ENCODE assay signal across 15 cellular contexts in genomic region chr7:17239683-17240521, GRCh38. TPM values are rescaled to one million over a fixed set of nuclear protein-coding genes. Genes with fewer than 3 reads are reported as not detected.
DNase-seq lines count a peak whose midpoint lies in the region; ATAC-seq, FAIRE-seq and TF ChIP-seq lines count a peak whose summit lies in the region.
"Had no signal": no experiment of that assay in that cellular context is flagged by ENCODE, and none has a peak within 500 bp of the region (broad histone marks: within the 10 kb centered on the region; RNA-seq: fewer than 3 reads in every experiment).

No MANE protein-coding gene starts in this region.

- DNase-seq in AG10803 (ENCODE audit: low read depth) (peak; percentile 40), Karpas-422 (no peak), bronchial epithelial cell (ENCODE audit: low read depth) (peak; percentile 88), lower lobe of right lung (no peak), NCI-H2081 treated with DMSO at 0.1 percent for 48 hours (lab: John Stamatoyannopoulos, UW) (no peak), NCI-H187 (lab: John Stamatoyannopoulos, UW) (no peak), NCI-H1694 treated with DMSO at 0.1 percent for 48 hours (lab: John Stamatoyannopoulos, UW) (no peak), sigmoid colon (no peak)
- DNase-seq: activated effector memory CD4-positive, alpha-beta T cell treated with Interleukin-2 at 50 U/mL for 16 hours; cortex of kidney; heart right ventricle; KG1; midbrain; SHP77 had no signal

- H3K4me1 ChIP-seq in Karpas-422 (ENCODE audit: low read length): no peaks in the 10 kb centered on the region
- peaks cover 7% of the 10 kb centered on the region for H3K4me1 ChIP-seq in lower lobe of right lung
- peaks cover 0 to 5% (median 0%) of the 10 kb centered on the region in 4 donors for H3K4me1 ChIP-seq in sigmoid colon

- H3K27me3 ChIP-seq in Karpas-422 (ENCODE audit: low read length): no peaks in the 10 kb centered on the region
- no peaks in the 10 kb centered on the region for H3K27me3 ChIP-seq in bronchial epithelial cell (ENCODE audit: control insufficient read depth, insufficient read depth, low read length)
- no peaks in the 10 kb centered on the region for H3K27me3 ChIP-seq in lower lobe of right lung (ENCODE audit: low read depth)
- H3K27me3 ChIP-seq in sigmoid colon: no peaks in the 10 kb centered on the region
- H3K27me3 ChIP-seq: BLaER1 treated with 17β-estradiol and CSF1 and Interleukin-3, amounts not matched to agents 10 nM and 100 nM; heart right ventricle had no signal

- WGBS in sigmoid colon, 2 donors: 76 to 84% methylated on average over 7 of the region's 7 CpGs

- H3K9me2 ChIP-seq in Karpas-422 (replicated peaks; ENCODE audit: insufficient read depth, low read length): no peaks in the 10 kb centered on the region

- no peak for TF ChIP-seq POLR2A in sigmoid colon (IDR thresholded peaks at IDR 0.05)

- no peak for FAIRE-seq in bronchial epithelial cell (lab: Jason Lieb, UNC)

- H3K4me3 ChIP-seq in AG10803 (ENCODE audit: low read length) (no peak overlapping the region), Karpas-422 (ENCODE audit: low read length) (no peak overlapping the region), bronchial epithelial cell (ENCODE audit: low read depth, low read length) (no peak overlapping the region), lower lobe of right lung (no peak overlapping the region), sigmoid colon (no peak overlapping the region)
- H3K4me3 ChIP-seq: BLaER1 treated with 17β-estradiol and CSF1 and Interleukin-3, amounts not matched to agents 10 nM and 100 nM; heart right ventricle had no signal

- H3K9me3 ChIP-seq in Karpas-422 (ENCODE audit: low read length) (no peaks in the 10 kb centered on the region), lower lobe of right lung (no peaks in the 10 kb centered on the region), sigmoid colon (no peaks in the 10 kb centered on the region)
- H3K9me3 ChIP-seq: heart right ventricle had no signal

- intact Hi-C loops in lower lobe of right lung (cut with DNase I) (no loop called here), sigmoid colon (cut with DNase I) (no loop called here)

- peak; percentile 63 to 92 for ATAC-seq in lower lobe of right lung

- no peak overlapping the region for H3K4me2 ChIP-seq in Karpas-422 (ENCODE audit: low read depth, low read length, poor library complexity, severe bottlenecking)

- H3K9ac ChIP-seq in Karpas-422 (ENCODE audit: low read length): no peak overlapping the region
- H3K9ac ChIP-seq: BLaER1 treated with 17β-estradiol and CSF1 and Interleukin-3, amounts not matched to agents 10 nM and 100 nM had no signal

- no peaks in the 10 kb centered on the region for H3K79me2 ChIP-seq in Karpas-422 (ENCODE audit: low read length)

- H3K36me3 ChIP-seq in Karpas-422 (ENCODE audit: insufficient read depth, low read length) (no peaks in the 10 kb centered on the region), bronchial epithelial cell (ENCODE audit: control insufficient read depth, insufficient read depth, low read length) (no peaks in the 10 kb centered on the region), lower lobe of right lung (no peaks in the 10 kb centered on the region), sigmoid colon (no peaks in the 10 kb centered on the region)
- H3K36me3 ChIP-seq: BLaER1 treated with 17β-estradiol and CSF1 and Interleukin-3, amounts not matched to agents 10 nM and 100 nM; heart right ventricle had no signal

- TF ChIP-seq CTCF in AG10803 (conservative IDR thresholded peaks at IDR 0.05; ENCODE audit: low read length): no peak
- TF ChIP-seq CTCF in bronchial epithelial cell (IDR thresholded peaks at IDR 0.05; ENCODE audit: insufficient read depth, low read length, severe bottlenecking): no peak
- TF ChIP-seq CTCF in lower lobe of right lung (IDR thresholded peaks at IDR 0.05): no peak
- TF ChIP-seq CTCF in sigmoid colon (IDR thresholded peaks at IDR 0.05): no peak

- H4K20me1 ChIP-seq in Karpas-422 (ENCODE audit: insufficient read depth, low read depth, low read length): no peaks in the 10 kb centered on the region
- H4K20me1 ChIP-seq: BLaER1 treated with 17β-estradiol and CSF1 and Interleukin-3, amounts not matched to agents 10 nM and 100 nM had no signal

- H3K27ac ChIP-seq in Karpas-422 (ENCODE audit: low read length): no peak overlapping the region
- no peak overlapping the region for H3K27ac ChIP-seq in lower lobe of right lung
- no peak overlapping the region for H3K27ac ChIP-seq in sigmoid colon

- H2AFZ ChIP-seq in Karpas-422 (ENCODE audit: low read length): 0 out of 2 replicates have a peak overlapping the region, but pooled peaks have one; percentile 14

- TF ChIP-seq EP300 in sigmoid colon (IDR thresholded peaks at IDR 0.05): no peak

RNA-seq across cellular contexts. Expression of gene AHR, which starts 58.5 kb away (rescaled TPM):
- total RNA-seq in Karpas-422 (2014; rRNA removed; shearing (Covaris generic); ENCODE audit: low replicate concordance): not detected in 2 replicates
- total RNA-seq in bronchial epithelial cell (85.6 and 114 TPM in 2 replicates), lower lobe of right lung (132 TPM), sigmoid colon (10 to 100 TPM; 41.8 to 76.0 (median 49.8) TPM)
- polyA plus RNA-seq in sigmoid colon: 10 to 100 TPM in 1 of 3 donors, 1 to 10 TPM in 2; 9.0 to 13.2 (median 9.2) TPM

Comparison
In these comparisons a context has a peak if more than half of its experiments do, and no peak if none do; other contexts are left out.
1. DNase-seq: peak in AG10803 (single experiment) and bronchial epithelial cell (single experiment); none in Karpas-422 (single experiment), lower lobe of right lung (single experiment), NCI-H2081 treated with DMSO at 0.1 percent for 48 hours (single experiment), NCI-H187 (0 of 2), NCI-H1694 treated with DMSO at 0.1 percent for 48 hours (single experiment) and sigmoid colon (single experiment).
2. RNA of gene AHR, which starts 58.5 kb away (total RNA-seq): 132 TPM in lower lobe of right lung (single experiment), 85.6 to 114 TPM in bronchial epithelial cell and 41.8 to 76.0 TPM in sigmoid colon; not detected in Karpas-422; every median in the first group is over 10 times any median in the second.